ENCODE assay signal across 16 cellular contexts in genomic region chr5:128949847-128950546, GRCh38. TPM values are rescaled to one million over a fixed set of nuclear protein-coding genes. Genes with fewer than 3 reads are reported as not detected.
DNase-seq lines count a peak whose midpoint lies in the region; FAIRE-seq and TF ChIP-seq lines count a peak whose summit lies in the region.
"Had no signal": no experiment of that assay in that cellular context is flagged by ENCODE, and none has a peak within 500 bp of the region (broad histone marks: within the 10 kb centered on the region; RNA-seq: fewer than 3 reads in every experiment).

No MANE protein-coding gene starts in this region.

- H3K4me1 ChIP-seq in trophoblast cell (ENCODE audit: control insufficient read depth in 1 of 2, insufficient read depth in 2 of 2, low read length in 2 of 2) = peaks cover 2 to 4% of the 10 kb centered on the region in 2 experiments
- H3K4me1 ChIP-seq: BLaER1, HAP-1 had no signal

- H3K4me2 ChIP-seq in trophoblast cell (ENCODE audit: low read length) = peak overlapping the region; percentile 48
- H3K4me2 ChIP-seq: BLaER1 had no signal

- peak overlapping the region; percentile 59 for H4K91ac ChIP-seq in trophoblast cell (ENCODE audit: low read depth, low read length)

- no peaks in the 10 kb centered on the region for H3K27me3 ChIP-seq in trophoblast cell (ENCODE audit: insufficient read depth, low read length)
- H3K27me3 ChIP-seq: BLaER1 had no signal

- no peak overlapping the region for H3K23ac ChIP-seq in trophoblast cell (ENCODE audit: low read length)

- H3K79me2 ChIP-seq in trophoblast cell (ENCODE audit: control insufficient read depth, insufficient read depth, low read length, poor library complexity) = no peaks in the 10 kb centered on the region

- no peak overlapping the region for H3K18ac ChIP-seq in trophoblast cell (ENCODE audit: low read length)

- no peak for TF ChIP-seq CTCF in epithelial cell of esophagus (IDR thresholded peaks at IDR 0.05; ENCODE audit: insufficient read depth, low read depth, low read length, missing control alignments)

- TF ChIP-seq POLR2A in GM12892 (IDR thresholded peaks at IDR 0.05; ENCODE audit: low read depth, low read length) = no peak

- no peak overlapping the region for H4K12ac ChIP-seq in trophoblast cell (ENCODE audit: low read depth, low read length)

- no peak overlapping the region for H2AFZ ChIP-seq in trophoblast cell (ENCODE audit: insufficient read depth, low read length, poor library complexity)

- no peaks in the 10 kb centered on the region for H3K36me3 ChIP-seq in trophoblast cell (ENCODE audit: control insufficient read depth in 1 of 2, insufficient read depth in 2 of 2, low read length in 2 of 2)
- H3K36me3 ChIP-seq: BLaER1, HAP-1 had no signal

- H3K27ac ChIP-seq in trophoblast cell (ENCODE audit: low read depth, low read length) = peak overlapping the region; percentile 92
- H3K27ac ChIP-seq: 22Rv1, BLaER1 had no signal

- DNase-seq in SIG-M5 treated with dmso at 0.1 percent for 504 hours (lab: John Stamatoyannopoulos, UW; ENCODE audit: unreplicated experiment) (peak; percentile 4), SIG-M5 (lab: John Stamatoyannopoulos, UW) (no peak), epithelial cell of esophagus (ENCODE audit: low read depth) (peak; percentile 62), trophoblast cell (peak; percentile 86 to 96), GM12892 (ENCODE audit: insufficient read length) (no peak), OCI-M2 (lab: John Stamatoyannopoulos, UW; ENCODE audit: unreplicated experiment) (no peak), DMS153 treated with DMSO at 0.1 percent for 48 hours (lab: John Stamatoyannopoulos, UW; ENCODE audit: unreplicated experiment) (no peak)
- DNase-seq: DMS79 treated with DMSO at 0.1 percent for 48 hours, EL, GDM1, IMR-90 had no signal

- H3K14ac ChIP-seq in trophoblast cell (ENCODE audit: low read length) = no peak overlapping the region

- no peak overlapping the region for H3K4ac ChIP-seq in trophoblast cell (ENCODE audit: low read depth, low read length)

- H2BK5ac ChIP-seq in trophoblast cell (ENCODE audit: low read depth, low read length, poor library complexity) = peak overlapping the region; percentile 97

- no peaks in the 10 kb centered on the region for H3K9me3 ChIP-seq in trophoblast cell (ENCODE audit: insufficient read depth, low read depth, low read length)
- H3K9me3 ChIP-seq: BLaER1, HAP-1 had no signal

- peak overlapping the region; percentile 54 for H4K8ac ChIP-seq in trophoblast cell (ENCODE audit: low read depth, low read length)

- no peak overlapping the region for H3K9ac ChIP-seq in trophoblast cell (ENCODE audit: low read length)
- H3K9ac ChIP-seq: BLaER1 had no signal

- peak overlapping the region; percentile 51 for H2BK120ac ChIP-seq in trophoblast cell (ENCODE audit: insufficient read depth, low read length, poor library complexity)

- H3K4me3 ChIP-seq in epithelial cell of esophagus (ENCODE audit: low read length) = no peak overlapping the region
- H3K4me3 ChIP-seq in trophoblast cell (ENCODE audit: low read depth, low read length) = no peak overlapping the region
- H3K4me3 ChIP-seq: BLaER1, HAP-1 had no signal

- H2AK5ac ChIP-seq in trophoblast cell (ENCODE audit: low read length) = no peak overlapping the region

- peak overlapping the region; percentile 77 for H2BK12ac ChIP-seq in trophoblast cell (ENCODE audit: low read length)

- H3K79me1 ChIP-seq in trophoblast cell (ENCODE audit: low read length) = peaks cover 13% of the 10 kb centered on the region

- FAIRE-seq in GM12892 (lab: Jason Lieb, UNC) = no peak
- FAIRE-seq: GM19239, H1 had no signal

- WGBS in trophoblast cell (ENCODE audit: extremely low coverage, insufficient coverage, insufficient read length) = no CpG with 5 or more reads among the region's 3 CpGs

RNA-seq across cellular contexts. Expression of gene SLC27A6, which starts 15.3 kb away (rescaled TPM):
- polyA plus RNA-seq in trophoblast cell (2013) = 10.7 and 11.1 TPM in 2 replicates
- polyA plus RNA-seq in GM12892 (2012; ENCODE audit: missing spikeins) = not detected

Comparison
In these comparisons a context has a peak if more than half of its experiments do, and no peak if none do; other contexts are left out.
1. DNase-seq: peak in SIG-M5 treated with dmso at 0.1 percent for 504 hours (single experiment), epithelial cell of esophagus (single experiment) and trophoblast cell (2 of 2); none in SIG-M5 (single experiment), GM12892 (single experiment), OCI-M2 (single experiment) and DMS153 treated with DMSO at 0.1 percent for 48 hours (single experiment).